Comparison of ENCODE assay signal across 28 cellular contexts in genomic region chr7:49883933-49884332, GRCh38.
"Had no signal": no experiment of that assay in that cellular context is flagged by ENCODE, and none has a peak within 500 bp of the region (broad histone marks: within the 10 kb centered on the region; RNA-seq: fewer than 3 reads in every experiment).

No MANE protein-coding gene starts in this region.

- H3K4me1 ChIP-seq: neural progenitor cell, parathyroid adenoma, psoas muscle, right lobe of liver, sigmoid colon, suprapubic skin, testis, tibial artery, transverse colon, upper lobe of left lung, uterus had no signal

- H3K4me3 Mint-ChIP-seq: naive B cell; naive thymus-derived CD8-positive, alpha-beta T cell; natural killer cell treated with Interleukin-12 subunit alpha and Interleukin-12 subunit beta and Interleukin-15 and Interleukin-18, amount 100 ng/mL, for 72 hours; neural progenitor cell; stimulated activated memory B cell treated with anti-CD40 and anti-IgM and Interleukin-4, amounts not matched to agents 10 μg/mL and 1 μg/mL and 100 μg/mL, for 72 hours; stimulated activated naive CD8-positive, alpha-beta T cell treated with anti-CD3 and anti-CD28 coated beads, Interleukin-15, amount 100 ng/mL, for 72 hours had no signal

- H3K9me3 ChIP-seq: ovary, psoas muscle, right lobe of liver, sigmoid colon, suprapubic skin, testis, tibial artery, transverse colon, upper lobe of left lung, uterus had no signal

- H3K27ac Mint-ChIP-seq: naive thymus-derived CD8-positive, alpha-beta T cell; natural killer cell treated with Interleukin-12 subunit alpha and Interleukin-12 subunit beta and Interleukin-15 and Interleukin-18, amount 100 ng/mL, for 72 hours; neural progenitor cell; progenitor cell of endocrine pancreas; stimulated activated memory B cell treated with anti-CD40 and anti-IgM and Interleukin-4, amounts not matched to agents 10 μg/mL and 1 μg/mL and 100 μg/mL, for 72 hours had no signal

- FAIRE-seq: small intestine had no signal

- H3K9ac ChIP-seq: neural progenitor cell, parathyroid adenoma had no signal

- H3K36me3 Mint-ChIP-seq: naive B cell; naive thymus-derived CD8-positive, alpha-beta T cell; natural killer cell treated with Interleukin-12 subunit alpha and Interleukin-12 subunit beta and Interleukin-15 and Interleukin-18, amount 100 ng/mL, for 72 hours; neural progenitor cell; stimulated activated memory B cell treated with anti-CD40 and anti-IgM and Interleukin-4, amounts not matched to agents 10 μg/mL and 1 μg/mL and 100 μg/mL, for 72 hours had no signal

- DNase-seq: naive B cell; naive thymus-derived CD8-positive, alpha-beta T cell; occipital lobe; ovary; psoas muscle; right cardiac atrium; right lobe of liver; sigmoid colon; small intestine; stimulated activated CD4-positive, alpha-beta T cell treated with anti-CD3 and anti-CD28 coated beads, Interleukin-15, amount 100 ng/mL, for 24 hours; stimulated activated CD4-positive, alpha-beta T cell treated with anti-CD3 and anti-CD28 coated beads, Interleukin-2, amount 100 ng/mL, for 24 hours; stimulated activated CD4-positive, alpha-beta T cell treated with anti-CD3 and anti-CD28 coated beads, Interleukin-2, amount 100 ng/mL, for 48 hours; stimulated activated CD4-positive, alpha-beta T cell treated with anti-CD3 and anti-CD28 coated beads, Interleukin-4, amount 100 ng/mL, for 24 hours; stimulated activated naive CD4-positive, alpha-beta T cell; stimulated activated naive CD8-positive, alpha-beta T cell treated with anti-CD3 and anti-CD28 coated beads, Interleukin-15, amount 100 ng/mL, for 72 hours; stimulated activated naive CD8-positive, alpha-beta T cell treated with anti-CD3 and anti-CD28 coated beads, Interleukin-15, Interleukin-2, amounts not matched to agents 100 U/mL and 50 U/mL, for 24 hours; substantia nigra; testis; tibial artery; transverse colon; upper lobe of left lung; uterus had no signal

- H3K27me3 Mint-ChIP-seq: progenitor cell of endocrine pancreas had no signal

- H3K79me2 ChIP-seq: parathyroid adenoma had no signal

- ATAC-seq: naive thymus-derived CD8-positive, alpha-beta T cell; psoas muscle; right cardiac atrium; stimulated activated memory B cell treated with anti-CD40 and anti-IgM and Interleukin-4, amounts not matched to agents 10 μg/mL and 1 μg/mL and 100 μg/mL, for 72 hours; stimulated activated naive CD8-positive, alpha-beta T cell treated with anti-CD3 and anti-CD28 coated beads, Interleukin-15, amount 100 ng/mL, for 72 hours; stimulated activated naive CD8-positive, alpha-beta T cell treated with anti-CD3 and anti-CD28 coated beads, Interleukin-15, Interleukin-2, amounts not matched to agents 100 U/mL and 50 U/mL, for 24 hours had no signal

- H3K36me3 ChIP-seq: neural progenitor cell, ovary, right lobe of liver, sigmoid colon, suprapubic skin, tibial artery, transverse colon, upper lobe of left lung, uterus had no signal

- H3K27ac ChIP-seq: neural progenitor cell, ovary, parathyroid adenoma, psoas muscle, right lobe of liver, sigmoid colon, suprapubic skin, testis, tibial artery, transverse colon, upper lobe of left lung, uterus had no signal

- H3K4me1 Mint-ChIP-seq: naive B cell; naive thymus-derived CD8-positive, alpha-beta T cell; neural progenitor cell; stimulated activated memory B cell treated with anti-CD40 and anti-IgM and Interleukin-4, amounts not matched to agents 10 μg/mL and 1 μg/mL and 100 μg/mL, for 72 hours; stimulated activated naive CD8-positive, alpha-beta T cell treated with anti-CD3 and anti-CD28 coated beads, Interleukin-15, amount 100 ng/mL, for 72 hours had no signal

- H3K27me3 ChIP-seq: neural progenitor cell, ovary, right lobe of liver, sigmoid colon, suprapubic skin, testis, tibial artery, transverse colon, upper lobe of left lung, uterus had no signal

- H3K4me2 ChIP-seq: neural progenitor cell had no signal

- H2AFZ ChIP-seq: neural progenitor cell, parathyroid adenoma had no signal

- H3K4me3 ChIP-seq: neural progenitor cell, ovary, psoas muscle, right lobe of liver, sigmoid colon, suprapubic skin, testis, tibial artery, transverse colon, upper lobe of left lung, uterus had no signal

- H3K9me3 Mint-ChIP-seq: naive thymus-derived CD8-positive, alpha-beta T cell; natural killer cell treated with Interleukin-12 subunit alpha and Interleukin-12 subunit beta and Interleukin-15 and Interleukin-18, amount 100 ng/mL, for 72 hours; neural progenitor cell; stimulated activated naive CD8-positive, alpha-beta T cell treated with anti-CD3 and anti-CD28 coated beads, Interleukin-15, amount 100 ng/mL, for 72 hours had no signal
